In the genomic region with DNA sequence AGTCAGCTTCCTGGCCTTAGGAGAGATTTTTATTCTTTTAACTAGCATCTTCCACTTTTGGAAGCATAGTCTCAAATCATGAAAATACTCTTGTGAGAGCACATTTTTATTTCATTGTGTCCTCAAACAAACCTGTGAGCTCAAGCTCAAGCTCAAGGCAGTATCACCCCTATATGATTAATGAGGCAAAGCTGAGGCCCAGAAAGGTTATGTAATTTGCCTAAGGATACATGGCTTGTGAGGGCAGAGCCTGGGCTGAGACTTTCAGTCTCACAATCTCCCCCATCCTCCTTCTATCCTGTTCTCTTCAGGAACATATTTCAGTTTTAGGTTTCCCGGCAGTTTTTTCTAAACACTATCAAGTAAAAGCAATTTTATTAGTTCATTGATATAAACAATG, we compare ENCODE assay signal across 24 cellular contexts.
DNase-seq lines count a peak whose midpoint lies in the region; ATAC-seq, FAIRE-seq and TF ChIP-seq lines count a peak whose summit lies in the region.
"Had no signal": no experiment of that assay in that cellular context is flagged by ENCODE, and none has a peak within 500 bp of the region (broad histone marks: within the 10 kb centered on the region; RNA-seq: fewer than 3 reads in every experiment).

No MANE protein-coding gene starts in this region.

- H3K9me1 ChIP-seq in keratinocyte (ENCODE audit: control insufficient read depth, extremely low read depth, insufficient read depth, low read length), result no peaks in the 10 kb centered on the region

- no peaks in the 10 kb centered on the region for H3K4me1 ChIP-seq in DND-41 (ENCODE audit: insufficient read depth, low read length)
- peaks cover 7% of the 10 kb centered on the region for H3K4me1 ChIP-seq in keratinocyte (ENCODE audit: control insufficient read depth, extremely low read depth, insufficient read depth, low read length)

- no peak overlapping the region for H3K4me3 Mint-ChIP-seq in stimulated activated effector memory CD8-positive, alpha-beta T cell treated with anti-CD3 and anti-CD28 coated beads, Interleukin-12 subunit alpha, Interleukin-12 subunit beta, amount 100 ng/mL, for 72 hours
- H3K4me3 Mint-ChIP-seq: B cell; CD4-positive, CD25-positive, alpha-beta regulatory T cell; GM23338 had no signal

- H3K9me3 ChIP-seq in DND-41 (ENCODE audit: insufficient read depth, low read length, severe bottlenecking) (no peaks in the 10 kb centered on the region), keratinocyte (ENCODE audit: control insufficient read depth, low read depth, low read length) (no peaks in the 10 kb centered on the region), WERI-Rb-1 (ENCODE audit: severe bottlenecking) (no peaks in the 10 kb centered on the region)
- H3K9me3 ChIP-seq: SK-N-SH had no signal

- H3K4me2 ChIP-seq in DND-41 (ENCODE audit: insufficient read depth, low read length), result no peak overlapping the region
- H3K4me2 ChIP-seq in keratinocyte (ENCODE audit: control insufficient read depth, extremely low read depth, insufficient read depth, low read depth, low read length), result no peak overlapping the region
- H3K4me2 ChIP-seq: GM23338, SK-N-SH had no signal

- no peaks in the 10 kb centered on the region for H3K9me3 Mint-ChIP-seq in stimulated activated effector memory CD8-positive, alpha-beta T cell treated with anti-CD3 and anti-CD28 coated beads, Interleukin-12 subunit alpha, Interleukin-12 subunit beta, amount 100 ng/mL, for 72 hours
- H3K9me3 Mint-ChIP-seq: CD4-positive, CD25-positive, alpha-beta regulatory T cell; GM23338 had no signal

- TF ChIP-seq CTCF in DND-41 (IDR thresholded peaks at IDR 0.05; ENCODE audit: borderline replicate concordance, extremely low read depth, low read length, poor library complexity, severe bottlenecking), result no peak
- no peak for TF ChIP-seq CTCF in keratinocyte (optimal IDR thresholded peaks at IDR 0.05 in 1 of 3, IDR thresholded peaks at IDR 0.05 in 1 of 3, conservative IDR thresholded peaks at IDR 0.05 in 1 of 3; ENCODE audit: extremely low read depth in 1 of 3, insufficient read depth in 2 of 3, low read length in 3 of 3)
- TF ChIP-seq CTCF in WERI-Rb-1 (IDR thresholded peaks at IDR 0.05; ENCODE audit: low read depth, low read length), result no peak

- no peaks in the 10 kb centered on the region for H4K20me1 ChIP-seq in DND-41 (ENCODE audit: insufficient read depth, low read length)
- no peaks in the 10 kb centered on the region for H4K20me1 ChIP-seq in keratinocyte (ENCODE audit: control insufficient read depth, extremely low read depth, insufficient read depth, low read length)

- H3K79me2 ChIP-seq in DND-41 (ENCODE audit: insufficient read depth, low read length), result no peaks in the 10 kb centered on the region
- no peaks in the 10 kb centered on the region for H3K79me2 ChIP-seq in keratinocyte (ENCODE audit: control insufficient read depth, insufficient read depth, low read length)

- no peaks in the 10 kb centered on the region for H3K36me3 ChIP-seq in DND-41 (ENCODE audit: insufficient read depth, low read length)
- no peaks in the 10 kb centered on the region for H3K36me3 ChIP-seq in keratinocyte (ENCODE audit: control insufficient read depth in 2 of 2, extremely low read depth in 1 of 2, insufficient read depth in 2 of 2, low read length in 2 of 2)
- no peaks in the 10 kb centered on the region for H3K36me3 ChIP-seq in WERI-Rb-1

- no peaks in the 10 kb centered on the region for H3K27me3 ChIP-seq in DND-41 (ENCODE audit: insufficient read depth, low read length, poor library complexity)
- no peaks in the 10 kb centered on the region for H3K27me3 ChIP-seq in keratinocyte (ENCODE audit: control insufficient read depth, extremely low read depth, insufficient read depth, low read length)
- no peaks in the 10 kb centered on the region for H3K27me3 ChIP-seq in WERI-Rb-1 (ENCODE audit: insufficient read depth, low read depth, severe bottlenecking)

- H3K9ac ChIP-seq in DND-41 (ENCODE audit: low read depth, low read length) (no peak overlapping the region), keratinocyte (ENCODE audit: control insufficient read depth, extremely low read depth, insufficient read depth, low read length) (no peak overlapping the region)
- H3K9ac ChIP-seq: SK-N-SH had no signal

- DNase-seq in DND-41 (no peak), M059J (ENCODE audit: low read depth) (peak; percentile 27), amniotic epithelial cell (ENCODE audit: low read depth) (peak; percentile 22), keratinocyte (ENCODE audit: low read depth, low spot score) (no peak), NCI-H345 (lab: John Stamatoyannopoulos, UW) (no peak), WERI-Rb-1 (no peak)
- DNase-seq in stimulated activated effector memory CD8-positive, alpha-beta T cell treated with anti-CD3 and anti-CD28 coated beads, Interleukin-12 subunit alpha, Interleukin-12 subunit beta, amount 100 ng/mL, for 72 hours (ENCODE audit: low spot score in 2 of 2), result no peak
- DNase-seq: 8988T; CD4-positive, CD25-positive, alpha-beta regulatory T cell; COR-L47; DMS 273 treated with DMSO at 0.1 percent for 48 hours; MV-4-11; NCI-H187; NCI-H2227 treated with DMSO at 0.1 percent for 48 hours; NCI-H748 treated with DMSO at 0.1 percent for 48 hours; RPMI8226; SHP77 treated with DMSO at 0.1 percent for 48 hours; SK-N-SH had no signal

- no peaks in the 10 kb centered on the region for H3K4me1 Mint-ChIP-seq in stimulated activated effector memory CD8-positive, alpha-beta T cell treated with anti-CD3 and anti-CD28 coated beads, Interleukin-12 subunit alpha, Interleukin-12 subunit beta, amount 100 ng/mL, for 72 hours
- H3K4me1 Mint-ChIP-seq: CD4-positive, CD25-positive, alpha-beta regulatory T cell had no signal

- peak; percentile 51 for FAIRE-seq in keratinocyte (lab: Jason Lieb, UNC)
- FAIRE-seq: G401.6, K562 had no signal

- H3K4me3 ChIP-seq in DND-41 (ENCODE audit: low read depth in 1 of 2, low read length in 2 of 2) (no peak overlapping the region), keratinocyte (ENCODE audit: control insufficient read depth in 2 of 3, extremely low read depth in 1 of 3, insufficient read depth in 2 of 3, low read depth in 1 of 3, low read length in 3 of 3) (no peak overlapping the region), WERI-Rb-1 (ENCODE audit: low read depth, low read length) (no peak overlapping the region)
- H3K4me3 ChIP-seq: GM23338, K562 had no signal

- H2AFZ ChIP-seq in DND-41 (ENCODE audit: low read depth, low read length), result 0 out of 2 replicates have a peak overlapping the region, but pooled peaks have one; percentile 30
- no peak overlapping the region for H2AFZ ChIP-seq in keratinocyte (ENCODE audit: control insufficient read depth, low read length)
- H2AFZ ChIP-seq: GM23338 had no signal

- no peak overlapping the region for H3K27ac Mint-ChIP-seq in stimulated activated effector memory CD8-positive, alpha-beta T cell treated with anti-CD3 and anti-CD28 coated beads, Interleukin-12 subunit alpha, Interleukin-12 subunit beta, amount 100 ng/mL, for 72 hours
- H3K27ac Mint-ChIP-seq: B cell; CD4-positive, CD25-positive, alpha-beta regulatory T cell; GM23338 had no signal

- ATAC-seq in DND-41 (ENCODE audit: insufficient read depth, low read depth) (no peak), HG03521 (IDR thresholded peaks at IDR 0.05; ENCODE audit: unreplicated experiment) (no peak)
- ATAC-seq in stimulated activated effector memory CD8-positive, alpha-beta T cell treated with anti-CD3 and anti-CD28 coated beads, Interleukin-12 subunit alpha, Interleukin-12 subunit beta, amount 100 ng/mL, for 72 hours, result no peak
- ATAC-seq: GM23338, HCT116, K562 had no signal

- H3K36me3 Mint-ChIP-seq in stimulated activated effector memory CD8-positive, alpha-beta T cell treated with anti-CD3 and anti-CD28 coated beads, Interleukin-12 subunit alpha, Interleukin-12 subunit beta, amount 100 ng/mL, for 72 hours, result no peaks in the 10 kb centered on the region
- H3K36me3 Mint-ChIP-seq: CD4-positive, CD25-positive, alpha-beta regulatory T cell had no signal

- H3K27ac ChIP-seq in DND-41 (ENCODE audit: low read length), result peak overlapping the region; percentile 22; the same call in 1 of the 2 replicates
- H3K27ac ChIP-seq in keratinocyte (ENCODE audit: control insufficient read depth, insufficient read depth, low read length), result no peak overlapping the region
- H3K27ac ChIP-seq in WERI-Rb-1, result no peak overlapping the region

- dilution Hi-C loops in keratinocyte (cut with MboI; ENCODE audit: extremely low pct_ligation_motif_present, low sequenced_read_pairs), result no loop called here

Comparison
In these comparisons a context has a peak if more than half of its experiments do, and no peak if none do; other contexts are left out.
1. DNase-seq: peak in M059J (single experiment) and amniotic epithelial cell (single experiment); none in DND-41 (single experiment), keratinocyte (single experiment), stimulated activated effector memory CD8-positive, alpha-beta T cell treated with anti-CD3 and anti-CD28 coated beads, Interleukin-12 subunit alpha, Interleukin-12 subunit beta, amount 100 ng/mL, for 72 hours (0 of 2), NCI-H345 (single experiment) and WERI-Rb-1 (single experiment).